In the genomic region with DNA sequence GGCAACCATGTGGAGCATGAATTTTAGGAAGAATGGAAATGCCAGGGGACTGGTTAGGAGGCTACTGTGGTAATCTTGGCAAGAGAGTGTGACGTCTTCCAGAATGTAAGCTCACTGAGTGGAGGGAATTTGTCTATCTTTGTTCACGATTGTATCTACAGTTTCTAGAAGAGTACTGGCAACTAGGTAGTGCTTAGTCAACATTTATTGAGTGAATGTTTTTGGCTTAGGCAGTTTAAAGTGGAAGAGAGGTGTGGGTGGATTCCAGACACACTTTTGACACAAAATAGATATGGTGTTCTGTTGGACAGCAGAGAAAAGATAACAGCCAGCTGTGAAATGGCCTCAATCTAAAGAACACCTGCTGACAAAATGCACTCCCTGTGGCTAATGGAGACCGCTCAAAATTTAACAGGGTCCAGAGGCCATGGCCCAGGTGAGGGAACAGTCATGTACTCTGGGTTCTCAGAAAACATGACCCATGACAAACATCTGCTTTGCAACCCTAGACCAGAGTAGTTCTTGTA, we compare ENCODE assay signal across 34 cellular contexts.
"Had no signal": no experiment of that assay in that cellular context is flagged by ENCODE, and none has a peak within 500 bp of the region (broad histone marks: within the 10 kb centered on the region; RNA-seq: fewer than 3 reads in every experiment).

No MANE protein-coding gene starts in this region.

- FAIRE-seq: astrocyte, bronchial epithelial cell had no signal

- H3K27me3 ChIP-seq: ascending aorta, body of pancreas, brain microvascular endothelial cell, cardiac muscle cell had no signal

- DNase-seq: activated effector memory CD4-positive, alpha-beta T cell treated with anti-CD3 and anti-CD28 coated beads, Interleukin-2, amount 50 U/mL, for 16 hours; activated effector memory CD4-positive, alpha-beta T cell treated with Interleukin-2 at 50 U/mL for 16 hours; activated gamma-delta T cell; activated gamma-delta T cell treated with Interleukin-2 at 50 U/mL for 16 hours; activated naive CD4-positive, alpha-beta T cell; activated naive CD4-positive, alpha-beta T cell treated with anti-CD3 and anti-CD28 coated beads for 36 hours; activated naive CD4-positive, alpha-beta T cell treated with anti-CD3 and anti-CD28 coated beads, Interleukin-2, amount 10 ng/mL, durations not matched to agents 7 days and 5 days; activated naive CD4-positive, alpha-beta T cell treated with anti-CD3 and anti-CD28 coated beads, Interleukin-2, amount 50 U/mL, for 16 hours; activated naive CD4-positive, alpha-beta T cell treated with Interleukin-2 at 50 U/mL for 16 hours; activated naive CD8-positive, alpha-beta T cell treated with anti-CD3 and anti-CD28 coated beads for 36 hours; activated naive CD8-positive, alpha-beta T cell treated with anti-CD3 and anti-CD28 coated beads, Interleukin-2, amount 10 ng/mL, durations not matched to agents 7 days and 5 days; activated naive CD8-positive, alpha-beta T cell treated with anti-CD3 and anti-CD28 coated beads, Interleukin-2, amount 50 U/mL, for 24 hours; activated T-cell treated with anti-CD3 and anti-CD28 coated beads, Interleukin-2, amount 50 U/mL, for 1 hour; activated T-cell treated with anti-CD3 and anti-CD28 coated beads, Interleukin-2, amount 50 U/mL, for 24 hours; activated T-cell treated with anti-CD3 and anti-CD28 coated beads, Interleukin-2, amount 50 U/mL, for 4 hours; activated T-cell treated with anti-CD3 and anti-CD28 coated beads, Interleukin-2, amount 50 U/mL, for 48 hours; activated T-cell treated with anti-CD3 and anti-CD28 coated beads, Interleukin-2, amount 50 U/mL, for 72 hours; adrenal gland; amniotic stem cell; amygdala; anterior cingulate cortex; aorta; body of pancreas; brain microvascular endothelial cell; caudate nucleus; central memory CD4-positive, alpha-beta T cell; cerebellar nuclear complex had no signal

- ATAC-seq: activated naive CD4-positive, alpha-beta T cell treated with anti-CD3 and anti-CD28 coated beads, Interleukin-2, amount 50 U/mL, for 72 hours; activated naive CD8-positive, alpha-beta T cell treated with anti-CD3 and anti-CD28 coated beads, Interleukin-2, amount 50 U/mL, for 24 hours; activated T-cell treated with anti-CD3 and anti-CD28 coated beads, Interleukin-2, amount 50 U/mL, for 4 hours; activated T-cell treated with anti-CD3 and anti-CD28 coated beads, Interleukin-2, amount 50 U/mL, for 72 hours; activated T-helper 17 cell treated with anti-CD3 and anti-CD28 coated beads, Interleukin-2, amount 50 U/mL, for 72 hours; body of pancreas had no signal

- H3K27ac ChIP-seq: adrenal gland, ascending aorta, body of pancreas, brain microvascular endothelial cell, breast epithelium, cardiac muscle cell had no signal

- H3K9me3 ChIP-seq: adrenal gland, ascending aorta, body of pancreas, breast epithelium had no signal

- H3K4me3 ChIP-seq: adrenal gland, ascending aorta, body of pancreas, breast epithelium, cardiac muscle cell had no signal

- H3K36me3 ChIP-seq: adrenal gland, ascending aorta, brain microvascular endothelial cell, breast epithelium, cardiac muscle cell had no signal

- H3K4me1 ChIP-seq: adrenal gland, ascending aorta, body of pancreas, breast epithelium had no signal
